Comparison of ENCODE assay signal across 8 cellular contexts in genomic region chr10:96129387-96130325, GRCh38. TPM values are rescaled to one million over a fixed set of nuclear protein-coding genes. Genes with fewer than 3 reads are reported as not detected.
DNase-seq lines count a peak whose midpoint lies in the region; ATAC-seq and TF ChIP-seq lines count a peak whose summit lies in the region.

Gene ZNF518A (plus strand): TSS chr10:96130297. CDS start chr10:96156323, 26,026 bp downstream.

- WGBS in HUES64, result 8% methylated on average over 48 of the region's 48 CpGs

- peaks cover 21% of the 10 kb centered on the region for H3K36me3 ChIP-seq in HUES64 (ENCODE audit: insufficient read depth, low read length)
- peaks cover 8% of the 10 kb centered on the region for H3K36me3 ChIP-seq in OCI-LY3 (replicated peaks; ENCODE audit: low read depth, low read length)
- H3K36me3 ChIP-seq in mucosa of descending colon (ENCODE audit: low read depth), result no peaks in the 10 kb centered on the region

- no peak for TF ChIP-seq CTCF in OCI-LY3 (IDR thresholded peaks at IDR 0.05; ENCODE audit: low read depth, low read length)
- no peak for TF ChIP-seq CTCF in mucosa of descending colon (IDR thresholded peaks at IDR 0.05)

- H4K20me1 ChIP-seq in OCI-LY3 (ENCODE audit: insufficient read depth, low read length), result no peaks in the 10 kb centered on the region

- H3K4me3 ChIP-seq in HUES64 (ENCODE audit: low read length) (peak within 1 kb of the TSS; percentile 89), OCI-LY3 (ENCODE audit: low read length) (peak within 1 kb of the TSS; percentile 91), mucosa of descending colon (peak within 1 kb of the TSS; percentile 58)

- peak within 1 kb of the TSS; percentile 94 for H2AFZ ChIP-seq in OCI-LY3 (ENCODE audit: low read depth, low read length)

- ATAC-seq in GM21447 (IDR thresholded peaks at IDR 0.05; ENCODE audit: unreplicated experiment) (peak; percentile 76), mucosa of descending colon (peak; percentile 98)

- H3K4me2 ChIP-seq in OCI-LY3 (ENCODE audit: low read length), result peak within 1 kb of the TSS; percentile 95

- H3K9me3 ChIP-seq in HUES64 (ENCODE audit: insufficient read depth, low read depth, low read length), result no peaks in the 10 kb centered on the region
- no peaks in the 10 kb centered on the region for H3K9me3 ChIP-seq in OCI-LY3 (ENCODE audit: insufficient read depth, low read length)
- no peaks in the 10 kb centered on the region for H3K9me3 ChIP-seq in mucosa of descending colon

- H3K4me1 ChIP-seq in HUES64 (ENCODE audit: insufficient read depth, low read length), result peaks cover 20% of the 10 kb centered on the region
- H3K4me1 ChIP-seq in OCI-LY3 (ENCODE audit: low read length), result peaks cover 18% of the 10 kb centered on the region
- no peaks in the 10 kb centered on the region for H3K4me1 ChIP-seq in mucosa of descending colon (ENCODE audit: low read depth)

- H3K9ac ChIP-seq in HUES64 (ENCODE audit: low read depth, low read length) (peak within 1 kb of the TSS; percentile 99), OCI-LY3 (ENCODE audit: low read length) (peak within 1 kb of the TSS; percentile 96)

- H3K27ac ChIP-seq in HUES64 (ENCODE audit: low read depth, low read length) (peak within 1 kb of the TSS; percentile 99), OCI-LY3 (ENCODE audit: low read length) (peak within 1 kb of the TSS; percentile 95), epithelial cell of prostate (peak within 1 kb of the TSS; percentile 98)

- peaks cover 22% of the 10 kb centered on the region for H3K79me2 ChIP-seq in OCI-LY3 (ENCODE audit: low read length)

- intact Hi-C loops in mucosa of descending colon (cut with DNase I, micrococcal nuclease), result loop anchor here in 1 of 2 donors (2.0 kb wide), 1 partner anchor 39 kb away; no protein-coding TSS in a partner anchor

- DNase-seq in DMS 273 (lab: John Stamatoyannopoulos, UW; ENCODE audit: unreplicated experiment), result peak; percentile 96
- DNase-seq in activated T-cell treated with anti-CD3 and anti-CD28 coated beads for 24 hours (ENCODE audit: low read depth), result peak; percentile 81
- DNase-seq in epithelial cell of prostate (ENCODE audit: low read depth, low spot score), result peak; percentile 98
- DNase-seq in mucosa of descending colon, result peak; percentile 93 to 97 (median 95)
- DNase-seq in stimulated activated CD8-positive, alpha-beta memory T cell treated with anti-CD3 and anti-CD28 coated beads, Interleukin-4, amount 100 ng/mL, for 1 hour (ENCODE audit: low read depth in 2 of 2, low spot score in 1 of 2), result peak; percentile 74 to 81

- no peaks in the 10 kb centered on the region; the same call in 1 of the 2 replicates for H3K27me3 ChIP-seq in HUES64 (ENCODE audit: insufficient read depth, low read length)
- H3K27me3 ChIP-seq in OCI-LY3 (ENCODE audit: low read depth, low read length), result no peaks in the 10 kb centered on the region

RNA-seq across cellular contexts. Expression of gene ZNF518A, which starts in this region (rescaled TPM):
- 19.1 TPM for polyA plus RNA-seq in HUES64 (2013, experiment 1 of 2)
- polyA plus RNA-seq in HUES64 (2013, experiment 2 of 2), result 20.2 TPM
- total RNA-seq in mucosa of descending colon, result 10 to 100 TPM; 32.0 to 52.2 (median 34.0) TPM

Comparison
In these comparisons a context has a peak if more than half of its experiments do, and no peak if none do; other contexts are left out.
1. Peak in every context shown above with its lines: DNase-seq, ATAC-seq, H3K4me3 ChIP-seq and H3K27ac ChIP-seq.